Comparison of ENCODE assay signal across 21 cellular contexts in genomic region chr15:51386029-51386428, GRCh38. TPM values are rescaled to one million over a fixed set of nuclear protein-coding genes. Genes with fewer than 3 reads are reported as not detected.
DNase-seq lines count a peak whose midpoint lies in the region; ATAC-seq and TF ChIP-seq lines count a peak whose summit lies in the region.
"Had no signal": no experiment of that assay in that cellular context is flagged by ENCODE, and none has a peak within 500 bp of the region (broad histone marks: within the 10 kb centered on the region; RNA-seq: fewer than 3 reads in every experiment).

No MANE protein-coding gene starts in this region.

- TF ChIP-seq CTCF in GM13976 (IDR thresholded peaks at IDR 0.05; ENCODE audit: borderline replicate concordance, control extremely low read depth, extremely low read depth, insufficient read depth, missing control alignments) (no peak), WERI-Rb-1 (IDR thresholded peaks at IDR 0.05; ENCODE audit: low read depth, low read length) (no peak), mesothelial cell of epicardium (IDR thresholded peaks at IDR 0.05; ENCODE audit: unreplicated experiment) (no peak)

- in situ Hi-C loops in GM13976 (cut with MboI; ENCODE audit: low sequenced_read_pairs, unreplicated experiment) = loop anchor here (10.0 to 25.0 kb wide), 2 partner anchors 99 to 221 kb away; no protein-coding TSS in a partner anchor

- H3K36me3 Mint-ChIP-seq in mesothelial cell of epicardium = no peaks in the 10 kb centered on the region
- H3K36me3 Mint-ChIP-seq: CD4-positive, CD25-positive, alpha-beta regulatory T cell; CD8-positive, alpha-beta memory T cell had no signal

- peak; percentile 52 for DNase-seq in Ammon's horn (ENCODE audit: low spot score)
- peak; percentile 26 for DNase-seq in GM13976 (ENCODE audit: low spot score)
- no peak for DNase-seq in WERI-Rb-1
- peak; percentile 11 for DNase-seq in midbrain (lab: John Stamatoyannopoulos, UW)
- DNase-seq in mesothelial cell of epicardium (ENCODE audit: low spot score in 2 of 2, unreplicated experiment in 2 of 2) = no peak
- DNase-seq in RPMI8226 = no peak
- DNase-seq: CD4-positive, CD25-positive, alpha-beta regulatory T cell; CD8-positive, alpha-beta memory T cell; DMS153; DMS79; GDM1; HCEC 1CT had no signal

- H3K27me3 Mint-ChIP-seq in mesothelial cell of epicardium (ENCODE audit: low read depth) = no peaks in the 10 kb centered on the region
- H3K27me3 Mint-ChIP-seq: CD4-positive, CD25-positive, alpha-beta regulatory T cell had no signal

- H3K4me1 Mint-ChIP-seq in mesothelial cell of epicardium = no peaks in the 10 kb centered on the region
- H3K4me1 Mint-ChIP-seq: B cell; CD4-positive, CD25-positive, alpha-beta regulatory T cell; CD8-positive, alpha-beta memory T cell had no signal

- no peak for ATAC-seq in HG02623 (IDR thresholded peaks at IDR 0.05; ENCODE audit: unreplicated experiment)
- ATAC-seq in GM21825 (IDR thresholded peaks at IDR 0.05; ENCODE audit: unreplicated experiment) = no peak
- ATAC-seq: GM23338 had no signal

- peak overlapping the region; percentile 40; the same call in 1 of the 2 replicates for H3K27ac ChIP-seq in WERI-Rb-1
- H3K27ac ChIP-seq: 22Rv1; BLaER1 treated with 17β-estradiol and CSF1 and Interleukin-3, amounts not matched to agents 10 nM and 100 nM; HL-60 had no signal

- no peak overlapping the region for H3K27ac Mint-ChIP-seq in mesothelial cell of epicardium
- H3K27ac Mint-ChIP-seq: B cell; CD4-positive, CD25-positive, alpha-beta regulatory T cell; CD8-positive, alpha-beta memory T cell; GM23338 had no signal

- H3K4me3 Mint-ChIP-seq in mesothelial cell of epicardium = no peak overlapping the region
- H3K4me3 Mint-ChIP-seq: B cell; CD4-positive, CD25-positive, alpha-beta regulatory T cell; CD8-positive, alpha-beta memory T cell; GM23338 had no signal

- no peaks in the 10 kb centered on the region for H3K27me3 ChIP-seq in WERI-Rb-1 (ENCODE audit: insufficient read depth, low read depth, severe bottlenecking)
- H3K27me3 ChIP-seq: BLaER1 treated with 17β-estradiol and CSF1 and Interleukin-3, amounts not matched to agents 10 nM and 100 nM had no signal

- H3K9me3 ChIP-seq in WERI-Rb-1 (ENCODE audit: severe bottlenecking) = no peaks in the 10 kb centered on the region
- H3K9me3 ChIP-seq: BLaER1 treated with 17β-estradiol and CSF1 and Interleukin-3, amounts not matched to agents 10 nM and 100 nM had no signal

- H3K36me3 ChIP-seq in WERI-Rb-1 = no peaks in the 10 kb centered on the region
- H3K36me3 ChIP-seq: BLaER1 treated with 17β-estradiol and CSF1 and Interleukin-3, amounts not matched to agents 10 nM and 100 nM had no signal

- no peak overlapping the region for H3K4me3 ChIP-seq in WERI-Rb-1 (ENCODE audit: low read depth, low read length)
- H3K4me3 ChIP-seq: BLaER1 treated with 17β-estradiol and CSF1 and Interleukin-3, amounts not matched to agents 10 nM and 100 nM; GM23338 had no signal

- H3K9me3 Mint-ChIP-seq in mesothelial cell of epicardium = no peaks in the 10 kb centered on the region

RNA-seq across cellular contexts. Expression of gene GLDN, which starts 44.6 kb away (rescaled TPM):
- total RNA-seq in mesothelial cell of epicardium = 0.38 to 0.52 TPM (median 0.49 TPM) in 3 replicates
- total RNA-seq: A673; B cell; CD4-positive, CD25-positive, alpha-beta regulatory T cell; CD8-positive, alpha-beta memory T cell; HT1080 had no signal

RNA-seq across cellular contexts. Expression of gene CYP19A1, which starts 47.6 kb away (rescaled TPM):
- total RNA-seq in mesothelial cell of epicardium = not detected in 3 replicates
- total RNA-seq: B cell; CD8-positive, alpha-beta memory T cell; GM23338; HT1080 had no signal

Comparison
In these comparisons a context has a peak if more than half of its experiments do, and no peak if none do; other contexts are left out.
1. DNase-seq: peak in Ammon's horn (single experiment), GM13976 (single experiment) and midbrain (single experiment); none in WERI-Rb-1 (single experiment), mesothelial cell of epicardium (0 of 2) and RPMI8226 (single experiment).